In genomic region chr18:841647-842370, GRCh38 we compare ENCODE assay signal across 25 cellular contexts.
"Had no signal": no experiment of that assay in that cellular context is flagged by ENCODE, and none has a peak within 500 bp of the region (broad histone marks: within the 10 kb centered on the region; RNA-seq: fewer than 3 reads in every experiment).

No MANE protein-coding gene starts in this region.

- DNase-seq: activated CD4-positive, alpha-beta memory T cell treated with anti-CD3 and anti-CD28 coated beads, Interleukin-2, amount 10 ng/mL, durations not matched to agents 7 days and 5 days; activated CD4-positive, alpha-beta T cell treated with anti-CD3 and anti-CD28 coated beads, Interleukin-2, amount 10 ng/mL, durations not matched to agents 24 days and 14 days; activated effector memory CD4-positive, alpha-beta T cell treated with Interleukin-2 at 50 U/mL for 16 hours; activated naive CD4-positive, alpha-beta T cell treated with anti-CD3 and anti-CD28 coated beads, Interleukin-2, amount 50 U/mL, for 16 hours; activated T-cell treated with anti-CD3 and anti-CD28 coated beads, Interleukin-2, amount 50 U/mL, for 72 hours; aorta; brain microvascular endothelial cell; caudate nucleus; effector CD8-positive, alpha-beta T cell; esophagus squamous epithelium; gastrocnemius medialis; hippocampal formation; left ventricle myocardium superior; pancreas; psoas muscle; stimulated activated CD4-positive, alpha-beta T cell treated with anti-CD3 and anti-CD28 coated beads, Interleukin-12 subunit alpha, Interleukin-12 subunit beta, amount 100 ng/mL, for 4 hours; stimulated activated CD4-positive, alpha-beta T cell treated with anti-CD3 and anti-CD28 coated beads, Interleukin-4, amount 100 ng/mL, for 4 hours; substantia nigra; T1000; thyroid gland; upper lobe of right lung had no signal

- H3K4me1 ChIP-seq: psoas muscle, upper lobe of right lung had no signal

- H3K27me3 ChIP-seq: brain microvascular endothelial cell, gastrocnemius medialis, pancreas, right atrium auricular region, thyroid gland, upper lobe of right lung had no signal

- H3K4me3 ChIP-seq: esophagus squamous epithelium, gastrocnemius medialis, pancreas, psoas muscle, right atrium auricular region, thyroid gland, upper lobe of right lung had no signal

- ATAC-seq: activated CD4-positive, CD25-positive, alpha-beta regulatory T cell treated with anti-CD3 and anti-CD28 coated beads, Interleukin-2, amount 50 U/mL, for 24 hours; gastrocnemius medialis; left ventricle myocardium superior; natural killer cell treated with Interleukin-12 subunit alpha and Interleukin-12 subunit beta and Interleukin-15 and Interleukin-18, amount 100 ng/mL, for 72 hours; pancreas; psoas muscle; upper lobe of right lung had no signal

- H3K36me3 ChIP-seq: brain microvascular endothelial cell, esophagus squamous epithelium, gastrocnemius medialis, pancreas, right atrium auricular region, thyroid gland, upper lobe of right lung had no signal

- H3K9me3 ChIP-seq: esophagus squamous epithelium, gastrocnemius medialis, pancreas, psoas muscle, right atrium auricular region, thyroid gland, upper lobe of right lung had no signal

- H3K27ac ChIP-seq: brain microvascular endothelial cell, esophagus squamous epithelium, gastrocnemius medialis, pancreas, psoas muscle, right atrium auricular region, thyroid gland, upper lobe of right lung, VCaP had no signal

- FAIRE-seq: pancreas had no signal
